In genomic region chr19:4909897-4910593, GRCh38 we compare ENCODE assay signal across 8 cellular contexts. TPM values are rescaled to one million over a fixed set of nuclear protein-coding genes. Genes with fewer than 3 reads are reported as not detected.
A peak's percentile ranks its signal among the peaks of the same experiment; 100 is the strongest.
DNase-seq lines count a peak whose midpoint lies in the region; ATAC-seq, FAIRE-seq and TF ChIP-seq lines count a peak whose summit lies in the region.

No MANE protein-coding gene starts in this region.

- TF ChIP-seq CTCF in coronary artery (IDR thresholded peaks at IDR 0.05), result no peak

- FAIRE-seq in GM19239 (lab: Jason Lieb, UNC), result peak; percentile 94

- peaks cover 40% of the 10 kb centered on the region for H3K36me3 Mint-ChIP-seq in activated CD4-positive, alpha-beta T cell treated with anti-CD3 and anti-CD28 coated beads, Interleukin-2, amount 10 ng/mL, durations not matched to agents 24 days and 14 days (ENCODE audit: low read depth)

- intact Hi-C loops in activated CD4-positive, alpha-beta T cell treated with anti-CD3 and anti-CD28 coated beads, Interleukin-2, amount 10 ng/mL, durations not matched to agents 24 days and 14 days (cut with micrococcal nuclease), result loop anchor here (1.0 to 5.0 kb wide), 2 partner anchors 43 to 188 kb away; partner anchors contain the start of genes DPP9 and PLIN3

- H3K4me3 Mint-ChIP-seq in activated CD4-positive, alpha-beta T cell treated with anti-CD3 and anti-CD28 coated beads, Interleukin-2, amount 10 ng/mL, durations not matched to agents 24 days and 14 days, result peak overlapping the region; percentile 86

- ATAC-seq in HG03460 (IDR thresholded peaks at IDR 0.05; ENCODE audit: unreplicated experiment) (peak; percentile 72), left lobe of liver (peak; percentile 97)

- H3K27me3 Mint-ChIP-seq in activated CD4-positive, alpha-beta T cell treated with anti-CD3 and anti-CD28 coated beads, Interleukin-2, amount 10 ng/mL, durations not matched to agents 24 days and 14 days, result no peaks in the 10 kb centered on the region

- H3K27ac Mint-ChIP-seq in activated CD4-positive, alpha-beta T cell treated with anti-CD3 and anti-CD28 coated beads, Interleukin-2, amount 10 ng/mL, durations not matched to agents 24 days and 14 days, result peak overlapping the region; percentile 86

- peak; percentile 98 for DNase-seq in AG08396 (ENCODE audit: low spot score)
- peak; percentile 99 for DNase-seq in GM19239 (ENCODE audit: insufficient read length, low spot score)
- DNase-seq in NCI-H526 treated with DMSO at 0.1 percent for 48 hours (lab: John Stamatoyannopoulos, UW), result peak; percentile 57
- DNase-seq in activated CD4-positive, alpha-beta T cell treated with anti-CD3 and anti-CD28 coated beads, Interleukin-2, amount 10 ng/mL, durations not matched to agents 24 days and 14 days, result peak; percentile 99
- peak; percentile 87 for DNase-seq in coronary artery (ENCODE audit: low spot score)
- peak; percentile 88 for DNase-seq in left lobe of liver (ENCODE audit: low spot score)
- DNase-seq in stimulated activated CD4-positive, alpha-beta T cell treated with anti-CD3 and anti-CD28 coated beads, Interleukin-1b, Interleukin-23, amount 100 ng/mL, for 4 hours (ENCODE audit: low read depth in 2 of 2), result peak; percentile 87 to 93

- no peak overlapping the region for H3K27ac ChIP-seq in coronary artery

- peaks cover 35% of the 10 kb centered on the region for H3K4me1 Mint-ChIP-seq in activated CD4-positive, alpha-beta T cell treated with anti-CD3 and anti-CD28 coated beads, Interleukin-2, amount 10 ng/mL, durations not matched to agents 24 days and 14 days

- H3K9me3 Mint-ChIP-seq in activated CD4-positive, alpha-beta T cell treated with anti-CD3 and anti-CD28 coated beads, Interleukin-2, amount 10 ng/mL, durations not matched to agents 24 days and 14 days, result no peaks in the 10 kb centered on the region

- peak overlapping the region; percentile 97 for H3K4me3 ChIP-seq in coronary artery

RNA-seq across cellular contexts. Expression of gene UHRF1, which starts 0.7 kb away (rescaled TPM):
- total RNA-seq in activated CD4-positive, alpha-beta T cell treated with anti-CD3 and anti-CD28 coated beads, Interleukin-2, amount 10 ng/mL, durations not matched to agents 24 days and 14 days, result 158 and 161 TPM in 2 replicates
- total RNA-seq in left lobe of liver, result 0.45 TPM

RNA-seq across cellular contexts. Expression of gene ARRDC5, which starts 7.3 kb away (rescaled TPM):
- 0.24 and 0.28 TPM in 2 replicates for total RNA-seq in activated CD4-positive, alpha-beta T cell treated with anti-CD3 and anti-CD28 coated beads, Interleukin-2, amount 10 ng/mL, durations not matched to agents 24 days and 14 days
- total RNA-seq in left lobe of liver, result not detected

RNA-seq across cellular contexts. Expression of gene PLIN3, which starts 42.6 kb away (rescaled TPM):
- total RNA-seq in activated CD4-positive, alpha-beta T cell treated with anti-CD3 and anti-CD28 coated beads, Interleukin-2, amount 10 ng/mL, durations not matched to agents 24 days and 14 days, result 28.6 and 34.4 TPM in 2 replicates
- 12.0 TPM for total RNA-seq in left lobe of liver

RNA-seq across cellular contexts. Expression of gene KDM4B, which starts 58.9 kb away (rescaled TPM):
- total RNA-seq in activated CD4-positive, alpha-beta T cell treated with anti-CD3 and anti-CD28 coated beads, Interleukin-2, amount 10 ng/mL, durations not matched to agents 24 days and 14 days, result 49.2 and 52.0 TPM in 2 replicates
- total RNA-seq in left lobe of liver, result 38.1 TPM

Comparison
In these comparisons a context has a peak if more than half of its experiments do, and no peak if none do; other contexts are left out.
1. RNA of gene UHRF1, which starts 0.7 kb away (total RNA-seq): 158 to 161 TPM in activated CD4-positive, alpha-beta T cell treated with anti-CD3 and anti-CD28 coated beads, Interleukin-2, amount 10 ng/mL, durations not matched to agents 24 days and 14 days; 0.45 TPM in left lobe of liver (single experiment); every median in the first group is over 100 times any median in the second.
2. Peak in every context shown above with its lines, with median percentiles within 50 percentile points of each other: DNase-seq.